Comparison of ENCODE assay signal across 1 cellular context in genomic region chr19:4816388-4817165, GRCh38.
TF ChIP-seq lines count a peak whose summit lies in the region.

No MANE protein-coding gene starts in this region.

TF ChIP-seq in neural cell, 6 proteins besides CTCF, POLR2A, EP300 and RAD21 (continued from another document):
- TF ChIP-seq, protein P1, sequence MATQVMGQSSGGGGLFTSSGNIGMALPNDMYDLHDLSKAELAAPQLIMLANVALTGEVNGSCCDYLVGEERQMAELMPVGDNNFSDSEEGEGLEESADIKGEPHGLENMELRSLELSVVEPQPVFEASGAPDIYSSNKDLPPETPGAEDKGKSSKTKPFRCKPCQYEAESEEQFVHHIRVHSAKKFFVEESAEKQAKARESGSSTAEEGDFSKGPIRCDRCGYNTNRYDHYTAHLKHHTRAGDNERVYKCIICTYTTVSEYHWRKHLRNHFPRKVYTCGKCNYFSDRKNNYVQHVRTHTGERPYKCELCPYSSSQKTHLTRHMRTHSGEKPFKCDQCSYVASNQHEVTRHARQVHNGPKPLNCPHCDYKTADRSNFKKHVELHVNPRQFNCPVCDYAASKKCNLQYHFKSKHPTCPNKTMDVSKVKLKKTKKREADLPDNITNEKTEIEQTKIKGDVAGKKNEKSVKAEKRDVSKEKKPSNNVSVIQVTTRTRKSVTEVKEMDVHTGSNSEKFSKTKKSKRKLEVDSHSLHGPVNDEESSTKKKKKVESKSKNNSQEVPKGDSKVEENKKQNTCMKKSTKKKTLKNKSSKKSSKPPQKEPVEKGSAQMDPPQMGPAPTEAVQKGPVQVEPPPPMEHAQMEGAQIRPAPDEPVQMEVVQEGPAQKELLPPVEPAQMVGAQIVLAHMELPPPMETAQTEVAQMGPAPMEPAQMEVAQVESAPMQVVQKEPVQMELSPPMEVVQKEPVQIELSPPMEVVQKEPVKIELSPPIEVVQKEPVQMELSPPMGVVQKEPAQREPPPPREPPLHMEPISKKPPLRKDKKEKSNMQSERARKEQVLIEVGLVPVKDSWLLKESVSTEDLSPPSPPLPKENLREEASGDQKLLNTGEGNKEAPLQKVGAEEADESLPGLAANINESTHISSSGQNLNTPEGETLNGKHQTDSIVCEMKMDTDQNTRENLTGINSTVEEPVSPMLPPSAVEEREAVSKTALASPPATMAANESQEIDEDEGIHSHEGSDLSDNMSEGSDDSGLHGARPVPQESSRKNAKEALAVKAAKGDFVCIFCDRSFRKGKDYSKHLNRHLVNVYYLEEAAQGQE (IDR thresholded peaks at IDR 0.05; ENCODE audit: borderline replicate concordance), result no peak
- no peak for TF ChIP-seq SMC3 (conservative IDR thresholded peaks at IDR 0.05; ENCODE audit: poor library complexity)
- no peak for TF ChIP-seq POLR2AphosphoS5 (IDR thresholded peaks at IDR 0.05)
TF ChIP-seq in neural cell: peak in this region for 0.
